1 cellular context compared by ENCODE assay signal in genomic region chr14:93959239-93960107, GRCh38.
TF ChIP-seq lines count a peak whose summit lies in the region.

No MANE protein-coding gene starts in this region.

TF ChIP-seq in HEK293, 187 proteins besides CTCF, POLR2A, EP300 and RAD21 (continued from another document):
- TF ChIP-seq, protein P1, sequence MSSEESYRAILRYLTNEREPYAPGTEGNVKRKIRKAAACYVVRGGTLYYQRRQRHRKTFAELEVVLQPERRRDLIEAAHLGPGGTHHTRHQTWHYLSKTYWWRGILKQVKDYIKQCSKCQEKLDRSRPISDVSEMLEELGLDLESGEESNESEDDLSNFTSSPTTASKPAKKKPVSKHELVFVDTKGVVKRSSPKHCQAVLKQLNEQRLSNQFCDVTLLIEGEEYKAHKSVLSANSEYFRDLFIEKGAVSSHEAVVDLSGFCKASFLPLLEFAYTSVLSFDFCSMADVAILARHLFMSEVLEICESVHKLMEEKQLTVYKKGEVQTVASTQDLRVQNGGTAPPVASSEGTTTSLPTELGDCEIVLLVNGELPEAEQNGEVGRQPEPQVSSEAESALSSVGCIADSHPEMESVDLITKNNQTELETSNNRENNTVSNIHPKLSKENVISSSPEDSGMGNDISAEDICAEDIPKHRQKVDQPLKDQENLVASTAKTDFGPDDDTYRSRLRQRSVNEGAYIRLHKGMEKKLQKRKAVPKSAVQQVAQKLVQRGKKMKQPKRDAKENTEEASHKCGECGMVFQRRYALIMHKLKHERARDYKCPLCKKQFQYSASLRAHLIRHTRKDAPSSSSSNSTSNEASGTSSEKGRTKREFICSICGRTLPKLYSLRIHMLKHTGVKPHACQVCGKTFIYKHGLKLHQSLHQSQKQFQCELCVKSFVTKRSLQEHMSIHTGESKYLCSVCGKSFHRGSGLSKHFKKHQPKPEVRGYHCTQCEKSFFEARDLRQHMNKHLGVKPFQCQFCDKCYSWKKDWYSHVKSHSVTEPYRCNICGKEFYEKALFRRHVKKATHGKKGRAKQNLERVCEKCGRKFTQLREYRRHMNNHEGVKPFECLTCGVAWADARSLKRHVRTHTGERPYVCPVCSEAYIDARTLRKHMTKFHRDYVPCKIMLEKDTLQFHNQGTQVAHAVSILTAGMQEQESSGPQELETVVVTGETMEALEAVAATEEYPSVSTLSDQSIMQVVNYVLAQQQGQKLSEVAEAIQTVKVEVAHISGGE (tag by site-specific recombination; conservative IDR thresholded peaks at IDR 0.05; ENCODE audit: low read depth), result no peak
- TF ChIP-seq KLF16 (tag by site-specific recombination; IDR thresholded peaks at IDR 0.05), result no peak
- TF ChIP-seq, protein P2, sequence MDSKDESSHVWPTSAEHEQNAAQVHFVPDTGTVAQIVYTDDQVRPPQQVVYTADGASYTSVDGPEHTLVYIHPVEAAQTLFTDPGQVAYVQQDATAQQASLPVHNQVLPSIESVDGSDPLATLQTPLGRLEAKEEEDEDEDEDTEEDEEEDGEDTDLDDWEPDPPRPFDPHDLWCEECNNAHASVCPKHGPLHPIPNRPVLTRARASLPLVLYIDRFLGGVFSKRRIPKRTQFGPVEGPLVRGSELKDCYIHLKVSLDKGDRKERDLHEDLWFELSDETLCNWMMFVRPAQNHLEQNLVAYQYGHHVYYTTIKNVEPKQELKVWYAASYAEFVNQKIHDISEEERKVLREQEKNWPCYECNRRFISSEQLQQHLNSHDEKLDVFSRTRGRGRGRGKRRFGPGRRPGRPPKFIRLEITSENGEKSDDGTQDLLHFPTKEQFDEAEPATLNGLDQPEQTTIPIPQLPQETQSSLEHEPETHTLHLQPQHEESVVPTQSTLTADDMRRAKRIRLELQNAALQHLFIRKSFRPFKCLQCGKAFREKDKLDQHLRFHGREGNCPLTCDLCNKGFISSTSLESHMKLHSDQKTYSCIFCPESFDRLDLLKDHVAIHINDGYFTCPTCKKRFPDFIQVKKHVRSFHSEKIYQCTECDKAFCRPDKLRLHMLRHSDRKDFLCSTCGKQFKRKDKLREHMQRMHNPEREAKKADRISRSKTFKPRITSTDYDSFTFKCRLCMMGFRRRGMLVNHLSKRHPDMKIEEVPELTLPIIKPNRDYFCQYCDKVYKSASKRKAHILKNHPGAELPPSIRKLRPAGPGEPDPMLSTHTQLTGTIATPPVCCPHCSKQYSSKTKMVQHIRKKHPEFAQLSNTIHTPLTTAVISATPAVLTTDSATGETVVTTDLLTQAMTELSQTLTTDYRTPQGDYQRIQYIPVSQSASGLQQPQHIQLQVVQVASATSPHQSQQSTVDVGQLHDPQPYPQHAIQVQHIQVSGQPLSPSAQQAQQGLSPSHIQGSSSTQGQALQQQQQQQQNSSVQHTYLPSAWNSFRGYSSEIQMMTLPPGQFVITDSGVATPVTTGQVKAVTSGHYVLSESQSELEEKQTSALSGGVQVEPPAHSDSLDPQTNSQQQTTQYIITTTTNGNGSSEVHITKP (tag by site-specific recombination; IDR thresholded peaks at IDR 0.05), result no peak
- TF ChIP-seq ZNF169 (tag by site-specific recombination; IDR thresholded peaks at IDR 0.05), result no peak
- no peak; the same call in 1 of the 2 replicates for TF ChIP-seq ZXDB (tag by site-specific recombination; IDR thresholded peaks at IDR 0.05)
- no peak for TF ChIP-seq ZNF266 (tag by site-specific recombination; IDR thresholded peaks at IDR 0.05; ENCODE audit: low read depth)
- TF ChIP-seq, protein P3, sequence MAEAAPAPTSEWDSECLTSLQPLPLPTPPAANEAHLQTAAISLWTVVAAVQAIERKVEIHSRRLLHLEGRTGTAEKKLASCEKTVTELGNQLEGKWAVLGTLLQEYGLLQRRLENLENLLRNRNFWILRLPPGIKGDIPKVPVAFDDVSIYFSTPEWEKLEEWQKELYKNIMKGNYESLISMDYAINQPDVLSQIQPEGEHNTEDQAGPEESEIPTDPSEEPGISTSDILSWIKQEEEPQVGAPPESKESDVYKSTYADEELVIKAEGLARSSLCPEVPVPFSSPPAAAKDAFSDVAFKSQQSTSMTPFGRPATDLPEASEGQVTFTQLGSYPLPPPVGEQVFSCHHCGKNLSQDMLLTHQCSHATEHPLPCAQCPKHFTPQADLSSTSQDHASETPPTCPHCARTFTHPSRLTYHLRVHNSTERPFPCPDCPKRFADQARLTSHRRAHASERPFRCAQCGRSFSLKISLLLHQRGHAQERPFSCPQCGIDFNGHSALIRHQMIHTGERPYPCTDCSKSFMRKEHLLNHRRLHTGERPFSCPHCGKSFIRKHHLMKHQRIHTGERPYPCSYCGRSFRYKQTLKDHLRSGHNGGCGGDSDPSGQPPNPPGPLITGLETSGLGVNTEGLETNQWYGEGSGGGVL (tag by site-specific recombination; IDR thresholded peaks at IDR 0.05), result peak; percentile 29; the same call in 1 of the 2 replicates
- TF ChIP-seq YY1 (tag by site-specific recombination; IDR thresholded peaks at IDR 0.05), result no peak
- TF ChIP-seq ZNF10 (tag by site-specific recombination; IDR thresholded peaks at IDR 0.05), result no peak
- TF ChIP-seq, protein P4, sequence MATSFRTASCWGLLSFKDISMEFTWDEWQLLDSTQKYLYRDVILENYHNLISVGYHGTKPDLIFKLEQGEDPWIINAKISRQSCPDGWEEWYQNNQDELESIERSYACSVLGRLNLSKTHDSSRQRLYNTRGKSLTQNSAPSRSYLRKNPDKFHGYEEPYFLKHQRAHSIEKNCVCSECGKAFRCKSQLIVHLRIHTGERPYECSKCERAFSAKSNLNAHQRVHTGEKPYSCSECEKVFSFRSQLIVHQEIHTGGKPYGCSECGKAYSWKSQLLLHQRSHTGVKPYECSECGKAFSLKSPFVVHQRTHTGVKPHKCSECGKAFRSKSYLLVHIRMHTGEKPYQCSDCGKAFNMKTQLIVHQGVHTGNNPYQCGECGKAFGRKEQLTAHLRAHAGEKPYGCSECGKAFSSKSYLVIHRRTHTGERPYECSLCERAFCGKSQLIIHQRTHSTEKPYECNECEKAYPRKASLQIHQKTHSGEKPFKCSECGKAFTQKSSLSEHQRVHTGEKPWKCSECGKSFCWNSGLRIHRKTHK (tag by site-specific recombination; IDR thresholded peaks at IDR 0.05), result no peak
- no peak for TF ChIP-seq ATF2 (tag by site-specific recombination; IDR thresholded peaks at IDR 0.05; ENCODE audit: low read depth)
- no peak for TF ChIP-seq ZNF148 (tag by site-specific recombination; IDR thresholded peaks at IDR 0.05; ENCODE audit: borderline replicate concordance)
- TF ChIP-seq ZNF501 (tag by site-specific recombination; IDR thresholded peaks at IDR 0.05), result no peak
- no peak for TF ChIP-seq ZNF2 (tag by site-specific recombination; IDR thresholded peaks at IDR 0.05)
- no peak for TF ChIP-seq ZNF529 (tag by site-specific recombination; IDR thresholded peaks at IDR 0.05; ENCODE audit: insufficient replicate concordance)
- TF ChIP-seq KLF7 (tag by site-specific recombination; IDR thresholded peaks at IDR 0.05; ENCODE audit: borderline replicate concordance), result no peak
- no peak for TF ChIP-seq ZSCAN23 (tag by site-specific recombination; IDR thresholded peaks at IDR 0.05)
- TF ChIP-seq EGR2 (tag by site-specific recombination; IDR thresholded peaks at IDR 0.05; ENCODE audit: low read depth), result peak; percentile 93
